ENCODE assay signal across 16 cellular contexts in the genomic region with DNA sequence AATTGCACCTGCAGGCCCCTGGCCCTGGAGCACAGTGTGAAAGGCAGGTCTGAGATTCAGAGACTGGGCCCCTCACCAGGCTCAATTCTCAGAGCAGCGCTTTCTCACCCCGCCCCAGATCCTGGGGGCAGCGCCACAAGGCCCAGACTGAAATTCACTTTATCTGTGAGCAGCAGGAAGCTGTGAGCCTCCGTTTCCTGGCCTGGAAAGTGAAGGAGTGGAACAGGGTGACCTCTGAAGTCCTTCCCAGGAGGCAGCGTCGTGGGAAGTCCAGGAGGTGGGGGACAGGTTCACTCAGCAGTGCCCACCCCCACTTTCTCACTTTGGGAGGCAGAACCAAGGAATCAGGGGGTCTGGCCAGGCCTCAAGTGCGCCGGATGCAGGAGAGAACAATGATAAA.
"Had no signal": no experiment of that assay in that cellular context is flagged by ENCODE, and none has a peak within 500 bp of the region (broad histone marks: within the 10 kb centered on the region; RNA-seq: fewer than 3 reads in every experiment).

No MANE protein-coding gene starts in this region.

- H3K27me3 ChIP-seq: hepatocyte, uterus had no signal

- H3K27ac ChIP-seq: hepatocyte, lower lobe of right lung, psoas muscle, thoracic aorta, uterus had no signal

- H3K4me3 Mint-ChIP-seq: activated T-helper 17 cell treated with anti-CD3 and anti-CD28 coated beads, Interleukin-2, amount 50 U/mL, for 72 hours; brain; dendritic cell treated with granulocyte-macrophage colony-stimulating factor and Interleukin-4, amounts not matched to agents 40 ng/mL and 50 ng/mL, for 4 days; naive B cell; stimulated activated naive CD8-positive, alpha-beta T cell treated with anti-CD3 and anti-CD28 coated beads, Interleukin-15, Interleukin-2, amounts not matched to agents 100 ng/mL and 50 ng/mL, for 24 hours had no signal

- ATAC-seq: activated naive CD4-positive, alpha-beta T cell treated with anti-CD3 and anti-CD28 coated beads, Interleukin-2, amount 50 U/mL, for 72 hours; activated T-helper 17 cell treated with anti-CD3 and anti-CD28 coated beads, Interleukin-2, amount 50 U/mL, for 72 hours; psoas muscle had no signal

- H3K9me3 ChIP-seq: lower lobe of right lung, thoracic aorta, uterus had no signal

- H3K4me1 Mint-ChIP-seq: activated T-helper 17 cell treated with anti-CD3 and anti-CD28 coated beads, Interleukin-2, amount 50 U/mL, for 72 hours; naive B cell had no signal

- H3K4me1 ChIP-seq: lower lobe of right lung, psoas muscle, uterus had no signal

- H3K36me3 ChIP-seq: lower lobe of right lung, thoracic aorta, uterus had no signal

- H3K27me3 Mint-ChIP-seq: naive B cell had no signal

- H3K27ac Mint-ChIP-seq: activated naive CD4-positive, alpha-beta T cell treated with anti-CD3 and anti-CD28 coated beads, Interleukin-2, amount 50 U/mL, for 72 hours; activated T-helper 17 cell treated with anti-CD3 and anti-CD28 coated beads, Interleukin-2, amount 50 U/mL, for 72 hours; dendritic cell treated with granulocyte-macrophage colony-stimulating factor and Interleukin-4, amounts not matched to agents 40 ng/mL and 50 ng/mL, for 4 days; naive B cell; stimulated activated naive CD8-positive, alpha-beta T cell treated with anti-CD3 and anti-CD28 coated beads, Interleukin-15, Interleukin-2, amounts not matched to agents 100 ng/mL and 50 ng/mL, for 24 hours had no signal

- H3K79me2 ChIP-seq: hepatocyte had no signal

- H3K4me2 ChIP-seq: hepatocyte had no signal

- H2AFZ ChIP-seq: hepatocyte had no signal

- H3K4me3 ChIP-seq: hepatocyte, lower lobe of right lung, psoas muscle, thoracic aorta, uterus had no signal

- DNase-seq: activated CD4-positive, alpha-beta T cell treated with anti-CD3 and anti-CD28 coated beads for 1 hour; activated CD4-positive, alpha-beta T cell treated with anti-CD3 and anti-CD28 coated beads, Interleukin-2, amount 50 U/mL, for 48 hours; amniotic stem cell; naive B cell; psoas muscle; stimulated activated CD4-positive, alpha-beta T cell treated with anti-CD3 and anti-CD28 coated beads, Interleukin-4, amount 100 ng/mL, for 24 hours; SW 1271 had no signal
